22 cellular contexts compared by ENCODE assay signal in the genomic region with DNA sequence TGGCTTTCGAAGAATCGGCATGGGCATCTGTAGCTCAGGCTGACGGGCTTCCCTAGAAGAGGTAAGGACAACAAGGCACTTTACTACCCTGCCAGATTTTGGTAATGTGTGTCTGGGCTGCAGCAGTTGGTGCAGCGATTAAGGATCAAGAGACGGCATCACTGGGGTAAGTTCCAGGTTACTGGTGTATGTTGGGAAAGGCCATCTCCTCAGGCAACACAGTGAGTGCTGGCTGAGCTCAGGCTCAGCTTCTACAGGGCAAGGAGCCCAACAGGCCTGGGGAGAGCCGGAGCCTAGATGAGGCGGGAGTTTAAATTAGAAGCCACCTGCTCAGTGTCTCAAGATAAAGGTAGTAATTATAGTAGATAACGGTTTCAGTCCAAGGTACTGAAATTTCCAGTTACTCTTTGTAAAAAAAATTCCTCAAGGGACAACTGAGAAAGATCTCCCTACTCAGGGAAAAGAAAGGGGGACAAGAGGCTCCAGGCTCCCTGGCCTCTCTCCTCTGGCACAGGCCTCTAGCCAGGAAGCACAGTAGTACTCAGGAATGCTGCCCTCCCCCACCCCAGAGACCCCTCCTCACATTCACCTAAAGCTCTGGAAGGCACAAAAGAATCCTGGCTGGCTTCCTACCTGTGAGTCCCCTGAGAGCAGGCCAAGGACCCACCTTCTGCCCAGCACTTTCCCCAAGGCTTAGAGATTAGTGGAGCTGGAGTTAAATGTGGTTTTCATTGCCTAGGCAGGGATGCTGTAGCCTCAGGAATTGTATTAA. TPM values are rescaled to one million over a fixed set of nuclear protein-coding genes. Genes with fewer than 3 reads are reported as not detected.
A peak's percentile ranks its signal among the peaks of the same experiment; 100 is the strongest.
DNase-seq lines count a peak whose midpoint lies in the region; ATAC-seq and TF ChIP-seq lines count a peak whose summit lies in the region.
"Had no signal": no experiment of that assay in that cellular context is flagged by ENCODE, and none has a peak within 500 bp of the region (broad histone marks: within the 10 kb centered on the region; RNA-seq: fewer than 3 reads in every experiment).

No MANE protein-coding gene starts in this region.

- 74 to 86% (median 75%) methylated on average over 7 to 8 of the region's 8 CpGs for WGBS in heart left ventricle, 4 donors

- peak overlapping the region; percentile 93 for H3K4me3 ChIP-seq in left ventricle myocardium inferior
- peak overlapping the region in 6 of 12 donors; percentile 14 to 92 (median 83) for H3K4me3 ChIP-seq in heart left ventricle
- peak overlapping the region; percentile 77 to 90 for H3K4me3 ChIP-seq in foreskin fibroblast (ENCODE audit: low read depth in 1 of 2, low read length in 2 of 2)
- H3K4me3 ChIP-seq in PC-3 (ENCODE audit: low read length): no peak overlapping the region
- H3K4me3 ChIP-seq in mucosa of descending colon: no peak overlapping the region
- H3K4me3 ChIP-seq: PC-9, thoracic aorta had no signal

- no peaks in the 10 kb centered on the region for H4K20me1 ChIP-seq in PC-3 (ENCODE audit: low read length)

- no peak for TF ChIP-seq CTCF in left ventricle myocardium inferior (IDR thresholded peaks at IDR 0.05; ENCODE audit: borderline replicate concordance)
- TF ChIP-seq CTCF in heart left ventricle (IDR thresholded peaks at IDR 0.05): no peak
- no peak for TF ChIP-seq CTCF in foreskin fibroblast (IDR thresholded peaks at IDR 0.05; ENCODE audit: low read depth, low read length)
- TF ChIP-seq CTCF in PC-3 (conservative IDR thresholded peaks at IDR 0.05; ENCODE audit: low read depth, low read length): no peak
- no peak for TF ChIP-seq CTCF in mucosa of descending colon (IDR thresholded peaks at IDR 0.05)

- DNase-seq in left ventricle myocardium inferior (no peak), heart left ventricle (no peak), foreskin fibroblast (no peak), posterior vena cava (ENCODE audit: low spot score) (peak; percentile 49), occipital lobe (lab: John Stamatoyannopoulos, UW) (no peak), COLO668 (lab: John Stamatoyannopoulos, UW; ENCODE audit: unreplicated experiment) (no peak), PC-3 (no peak), mucosa of descending colon (no peak)
- DNase-seq: activated CD4-positive, alpha-beta T cell treated with anti-CD3 and anti-CD28 coated beads for 1 hour; amniotic stem cell; CD4-positive, alpha-beta T cell; DMS79 treated with DMSO at 0.1 percent for 48 hours; hypothalamus; IMR-90; NCI-H1694; NCI-H774; PC-9; small intestine; T1000 had no signal

- H2AFZ ChIP-seq in PC-3 (ENCODE audit: low read length): no peak overlapping the region
- H2AFZ ChIP-seq: PC-9 had no signal

- H3K9ac ChIP-seq in PC-3 (ENCODE audit: low read length): no peak overlapping the region

- H3K27ac ChIP-seq in left ventricle myocardium inferior (replicated peaks) (peak overlapping the region; percentile 80), heart left ventricle (no peak overlapping the region), PC-3 (ENCODE audit: low read length) (no peak overlapping the region)
- H3K27ac ChIP-seq: PC-9, thoracic aorta had no signal

- POLR2A ChIA-PET in PC-3 (lab: Charles Lee; ENCODE audit: unreplicated experiment): no interaction called here

- H3K9me3 ChIP-seq in left ventricle myocardium inferior (replicated peaks) (no peaks in the 10 kb centered on the region), heart left ventricle (no peaks in the 10 kb centered on the region), PC-3 (ENCODE audit: low read length) (no peaks in the 10 kb centered on the region), mucosa of descending colon (no peaks in the 10 kb centered on the region)
- H3K9me3 ChIP-seq: thoracic aorta had no signal

- intact Hi-C loops in left ventricle myocardium inferior (cut with micrococcal nuclease): loop anchor here (10.0 kb wide), 1 partner anchor 474 kb away; no protein-coding TSS in a partner anchor
- intact Hi-C loops in heart left ventricle (cut with DNase I): loop anchor here in 8 of 10 donors (5.0 to 10.0 kb wide), 9 partner anchors 69 to 586 kb away; no protein-coding TSS in a partner anchor
- intact Hi-C loops in posterior vena cava (cut with DNase I): loop anchor here in 1 of 2 donors (5.0 kb wide), 1 partner anchor 481 kb away; no protein-coding TSS in a partner anchor
- intact Hi-C loops in PC-3 (cut with micrococcal nuclease): loop anchor here (10.0 kb wide), 1 partner anchor 484 kb away; no protein-coding TSS in a partner anchor
- intact Hi-C loops in mucosa of descending colon (cut with DNase I, micrococcal nuclease): no loop called here

- no peak overlapping the region for H3K4me2 ChIP-seq in PC-3 (ENCODE audit: low read length)
- H3K4me2 ChIP-seq: PC-9 had no signal

- peaks cover 14% of the 10 kb centered on the region for H3K27me3 ChIP-seq in left ventricle myocardium inferior (ENCODE audit: low read depth)
- peaks cover 0 to 24% (median 0%) of the 10 kb centered on the region in 9 donors for H3K27me3 ChIP-seq in heart left ventricle
- peaks cover 87% of the 10 kb centered on the region for H3K27me3 ChIP-seq in PC-3 (ENCODE audit: low read length)

- H3K79me2 ChIP-seq in PC-3 (ENCODE audit: low read length): no peaks in the 10 kb centered on the region

- peaks cover 36% of the 10 kb centered on the region for H3K36me3 ChIP-seq in left ventricle myocardium inferior
- H3K36me3 ChIP-seq in heart left ventricle: peaks cover 0 to 49% (median 42%) of the 10 kb centered on the region in 9 donors
- H3K36me3 ChIP-seq in PC-3 (ENCODE audit: low read depth, low read length): no peaks in the 10 kb centered on the region
- H3K36me3 ChIP-seq in mucosa of descending colon (ENCODE audit: low read depth): no peaks in the 10 kb centered on the region
- H3K36me3 ChIP-seq: thoracic aorta had no signal

- CTCF ChIA-PET in PC-3 (lab: Charles Lee): no interaction called here

- ATAC-seq in heart left ventricle (no peak), PC-3 (no peak), mucosa of descending colon (no peak)
- ATAC-seq: activated T-helper 17 cell treated with anti-CD3 and anti-CD28 coated beads, Interleukin-2, amount 50 U/mL, for 72 hours had no signal

- TF ChIP-seq POLR2A in heart left ventricle (IDR thresholded peaks at IDR 0.05): no peak

- no peaks in the 10 kb centered on the region for H3K9me2 ChIP-seq in PC-3 (replicated peaks; ENCODE audit: low read length)

- no TSS peak for BruUV-seq in PC-3 (replicated peaks; lab: Mats Ljungman, UMichigan)

- H3F3A ChIP-seq in PC-3 (ENCODE audit: low read length, unreplicated experiment): no peaks in the 10 kb centered on the region

- H3K4me1 ChIP-seq in left ventricle myocardium inferior (peaks cover 83% of the 10 kb centered on the region), heart left ventricle (peaks cover 0 to 66% (median 19%) of the 10 kb centered on the region in 12 donors), PC-3 (ENCODE audit: insufficient read depth, low read length) (no peaks in the 10 kb centered on the region), mucosa of descending colon (ENCODE audit: low read depth) (no peaks in the 10 kb centered on the region)

RNA-seq across cellular contexts. Expression of a gene that starts 3.9 kb away (rescaled TPM):
- 130 TPM for total RNA-seq in left ventricle myocardium inferior
- total RNA-seq in heart left ventricle: 100 to 1,000 TPM in 7 of 9 donors, 10 to 100 TPM in 2; 70.6 to 203 (median 130) TPM
- 10 to 100 TPM; 56.4 to 71.4 TPM for polyA plus RNA-seq in heart left ventricle
- 100 to 1,000 TPM; 206 to 238 TPM for total RNA-seq in posterior vena cava
- 19.0 TPM for total RNA-seq in occipital lobe
- total RNA-seq in PC-3 (2014; rRNA removed): 0.12 and 0.47 TPM in 2 replicates
- total RNA-seq in mucosa of descending colon: 10 to 100 TPM; 17.1 to 97.8 (median 51.3) TPM
- total RNA-seq: CD4-positive, alpha-beta T cell; MCF 10A; PC-9 had no signal

Comparison
In these comparisons a context has a peak if more than half of its experiments do, and no peak if none do; other contexts are left out.
1. H3K4me3 ChIP-seq: peak in left ventricle myocardium inferior (single experiment) and foreskin fibroblast (2 of 2); none in PC-3 (single experiment) and mucosa of descending colon (single experiment).
2. RNA of a gene that starts 3.9 kb away (total RNA-seq): 206 to 238 TPM in posterior vena cava, 70.6 to 203 TPM in heart left ventricle, 130 TPM in left ventricle myocardium inferior (single experiment), 17.1 to 97.8 TPM in mucosa of descending colon and 19.0 TPM in occipital lobe (single experiment); 0.12 to 0.47 TPM in PC-3; every median in the first group is over 10 times any median in the second.
3. intact Hi-C loops: an anchor here in left ventricle myocardium inferior (10.0 kb wide), heart left ventricle (5.0 to 10.0 kb wide) and PC-3 (10.0 kb wide); none called in mucosa of descending colon.